9 cellular contexts compared by ENCODE assay signal in the genomic region with DNA sequence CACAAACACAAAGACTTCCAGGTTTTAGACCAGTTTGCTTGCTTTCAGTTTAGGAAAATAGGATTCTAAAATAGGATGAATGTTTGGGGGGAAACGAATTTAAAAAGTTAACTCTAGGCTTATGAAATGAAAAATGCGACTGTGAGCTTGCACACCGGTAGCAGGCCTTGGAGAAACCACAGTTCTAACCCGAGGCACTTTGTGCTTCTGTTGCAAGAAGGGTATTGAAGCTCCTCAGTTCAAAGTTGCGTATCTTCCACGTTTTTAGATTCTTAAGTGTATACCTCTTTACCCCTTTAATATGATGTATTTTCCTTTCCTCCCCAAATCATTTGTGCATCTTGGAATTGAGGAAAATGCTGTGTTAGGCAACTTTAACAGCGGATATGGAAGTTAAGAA. TPM values are rescaled to one million over a fixed set of nuclear protein-coding genes. Genes with fewer than 3 reads are reported as not detected.
A peak's percentile ranks its signal among the peaks of the same experiment; 100 is the strongest.
DNase-seq lines count a peak whose midpoint lies in the region; ATAC-seq, FAIRE-seq and TF ChIP-seq lines count a peak whose summit lies in the region.
"Had no signal": no experiment of that assay in that cellular context is flagged by ENCODE, and none has a peak within 500 bp of the region (broad histone marks: within the 10 kb centered on the region; RNA-seq: fewer than 3 reads in every experiment).

No MANE protein-coding gene starts in this region.

- RAD21 ChIA-PET in GM12878 (lab: Charles Lee; ENCODE audit: unreplicated experiment): interaction anchor here (0.5 to 7.0 kb wide), 13 partner anchors 25 to 671 kb away, joined by 3 to 51 read pairs (median 6); no protein-coding TSS in a partner anchor

- no peaks in the 10 kb centered on the region for H3K27me3 Mint-ChIP-seq in naive thymus-derived CD4-positive, alpha-beta T cell

- CTCF ChIA-PET in GM12878 (lab: Yijun Ruan, JAX): interaction anchor here (0.7 to 4.3 kb wide), 11 partner anchors 17 to 272 kb away, joined by 3 to 27 read pairs (median 3); no protein-coding TSS in a partner anchor
- CTCF ChIA-PET in naive thymus-derived CD4-positive, alpha-beta T cell (lab: Charles Lee): interaction anchor here (1.6 to 2.4 kb wide), 2 partner anchors 132 to 152 kb away, joined by 4 to 24 read pairs; no protein-coding TSS in a partner anchor

- H3K79me2 ChIP-seq in GM12878 (ENCODE audit: control insufficient read depth, insufficient read depth, low read length) (peaks cover 69% of the 10 kb centered on the region), MM.1S (ENCODE audit: low read length) (peaks cover 38% of the 10 kb centered on the region)

- H3K4me3 Mint-ChIP-seq in naive thymus-derived CD4-positive, alpha-beta T cell: peak overlapping the region; percentile 88 to 98 (median 96)

- H3K27ac Mint-ChIP-seq in naive thymus-derived CD4-positive, alpha-beta T cell: peak overlapping the region; percentile 76 to 94 (median 91)

- H3K27me3 ChIP-seq in HUES48 (ENCODE audit: control insufficient read depth, insufficient read depth, low read length): peaks cover 16% of the 10 kb centered on the region
- H3K27me3 ChIP-seq in GM12878 (replicated peaks in 1 of 2; ENCODE audit: control insufficient read depth in 2 of 2, insufficient read depth in 2 of 2, low read length in 1 of 2): no peaks in the 10 kb centered on the region
- no peaks in the 10 kb centered on the region for H3K27me3 ChIP-seq in naive thymus-derived CD4-positive, alpha-beta T cell (ENCODE audit: control insufficient read depth in 2 of 2, insufficient read depth in 2 of 2, low read length in 2 of 2)
- H3K27me3 ChIP-seq in MM.1S (replicated peaks; ENCODE audit: insufficient read depth, low read length): no peaks in the 10 kb centered on the region

- H3K9me3 Mint-ChIP-seq in naive thymus-derived CD4-positive, alpha-beta T cell: no peaks in the 10 kb centered on the region

- SMC1A ChIA-PET in GM12878 (lab: Charles Lee; ENCODE audit: uncharacterized antibody, unreplicated experiment): interaction anchor here (0.7 to 6.8 kb wide), 23 partner anchors 8 to 272 kb away, joined by 3 to 118 read pairs (median 4); no protein-coding TSS in a partner anchor

- peaks cover 9 to 79% (median 70%) of the 10 kb centered on the region in 7 donors for H3K4me1 Mint-ChIP-seq in naive thymus-derived CD4-positive, alpha-beta T cell

- ATAC-seq in GM12878 (no peak), HG03135 (IDR thresholded peaks at IDR 0.05; ENCODE audit: unreplicated experiment) (no peak)
- ATAC-seq in naive thymus-derived CD4-positive, alpha-beta T cell: no peak

- no peak for TF ChIP-seq POLR2A in GM12878 (IDR thresholded peaks at IDR 0.05; ENCODE audit: low read depth, low read length)

- in situ Hi-C loops in GM12878 (cut with MboI): no loop called here

- H3K4me3 ChIP-seq in AG09309 (ENCODE audit: control insufficient read depth, low read depth, low read length) (no peak overlapping the region; the same call in 1 of the 2 replicates), HUES48 (ENCODE audit: low read depth, low read length) (0 out of 2 replicates have a peak overlapping the region, but pooled peaks have one; percentile 14), GM12878 (peak overlapping the region; percentile 91), MM.1S (ENCODE audit: low read length) (no peak overlapping the region)
- H3K4me3 ChIP-seq in naive thymus-derived CD4-positive, alpha-beta T cell (ENCODE audit: low read length): peak overlapping the region; percentile 72

- H3K9ac ChIP-seq in HUES48 (ENCODE audit: low read depth, low read length) (no peak overlapping the region), GM12878 (ENCODE audit: control insufficient read depth, insufficient read depth, low read length) (peak overlapping the region; percentile 83), MM.1S (ENCODE audit: low read length) (no peak overlapping the region)

- H3K36me3 ChIP-seq in HUES48 (ENCODE audit: control insufficient read depth, insufficient read depth, low read length) (peaks cover 36% of the 10 kb centered on the region), GM12878 (ENCODE audit: control insufficient read depth in 2 of 2, insufficient read depth in 2 of 2, low read length in 1 of 2) (no peaks in the 10 kb centered on the region; a peak in 1 of 4 replicates), MM.1S (replicated peaks; ENCODE audit: insufficient read depth, low read length) (no peaks in the 10 kb centered on the region)
- peaks cover 0 to 2% (median 0%) of the 10 kb centered on the region in 3 experiments for H3K36me3 ChIP-seq in naive thymus-derived CD4-positive, alpha-beta T cell (ENCODE audit: control insufficient read depth in 2 of 3, insufficient read depth in 3 of 3, low read length in 3 of 3)

- H3K4me2 ChIP-seq in GM12878 (ENCODE audit: control insufficient read depth, insufficient read depth) (peak overlapping the region; percentile 35), MM.1S (ENCODE audit: low read depth, low read length) (no peak overlapping the region)

- H4K20me1 ChIP-seq in GM12878 (ENCODE audit: control insufficient read depth, insufficient read depth) (no peaks in the 10 kb centered on the region), MM.1S (ENCODE audit: insufficient read depth, low read length) (no peaks in the 10 kb centered on the region; the same call in 1 of the 2 replicates)

- H3F3A ChIP-seq in MM.1S (ENCODE audit: insufficient read depth, low read length): peaks cover 7% of the 10 kb centered on the region; the same call in 1 of the 2 replicates

- TF ChIP-seq RAD21 in GM12878 (IDR thresholded peaks at IDR 0.05; ENCODE audit: insufficient read depth, low read depth, low read length): no peak

- no peak for FAIRE-seq in GM12878 (lab: Jason Lieb, UNC)

- DNase-seq in AG09309 (ENCODE audit: low read depth): peak; percentile 7
- DNase-seq in GM12878 (ENCODE audit: low read depth, low spot score): no peak
- no peak for DNase-seq in naive thymus-derived CD4-positive, alpha-beta T cell
- no peak for DNase-seq in cerebellar cortex (ENCODE audit: low spot score)
- no peak for DNase-seq in MM.1S
- no peak for DNase-seq in GDM1 (lab: John Stamatoyannopoulos, UW)
- DNase-seq: NCI-H1417 treated with DMSO at 0.1 percent for 48 hours had no signal

- no peaks in the 10 kb centered on the region for H3K9me2 ChIP-seq in MM.1S (replicated peaks; ENCODE audit: insufficient read depth, low read length)

- no peaks in the 10 kb centered on the region for H3K9me3 ChIP-seq in HUES48 (ENCODE audit: control insufficient read depth, insufficient read depth, low read length)
- no peaks in the 10 kb centered on the region for H3K9me3 ChIP-seq in GM12878 (replicated peaks; ENCODE audit: control insufficient read depth, insufficient read depth, low read length)
- H3K9me3 ChIP-seq in naive thymus-derived CD4-positive, alpha-beta T cell (ENCODE audit: control insufficient read depth in 2 of 3, low read length in 3 of 3): no peaks in the 10 kb centered on the region
- H3K9me3 ChIP-seq in MM.1S (replicated peaks; ENCODE audit: insufficient read depth, low read length): no peaks in the 10 kb centered on the region

- TF ChIP-seq EP300 in GM12878 (IDR thresholded peaks at IDR 0.05; ENCODE audit: borderline replicate concordance in 1 of 2, control insufficient read depth in 1 of 2, low read depth in 2 of 2, low read length in 2 of 2): no peak

- H3K36me3 Mint-ChIP-seq in naive thymus-derived CD4-positive, alpha-beta T cell: peaks cover 3 to 48% (median 10%) of the 10 kb centered on the region in 5 donors

- TF ChIP-seq CTCF in AG09309 (IDR thresholded peaks at IDR 0.05; ENCODE audit: control insufficient read depth, insufficient read depth, low read depth, low read length, missing control alignments): no peak
- no peak for TF ChIP-seq CTCF in GM12878 (IDR thresholded peaks at IDR 0.05 in 2 of 3, conservative IDR thresholded peaks at IDR 0.05 in 1 of 3; ENCODE audit: control insufficient read depth in 2 of 3, extremely low read depth in 1 of 3, insufficient read depth in 1 of 3, low read depth in 3 of 3, low read length in 3 of 3)
- TF ChIP-seq CTCF in MM.1S (IDR thresholded peaks at IDR 0.05; ENCODE audit: low read length): no peak

- POLR2A ChIA-PET in GM12878 (lab: Charles Lee): interaction anchor here (0.5 to 2.5 kb wide), 9 partner anchors 10 to 273 kb away, joined by 3 to 15 read pairs (median 3); no protein-coding TSS in a partner anchor
- POLR2A ChIA-PET in naive thymus-derived CD4-positive, alpha-beta T cell (lab: Charles Lee): interaction anchor here (0.6 to 6.3 kb wide), 13 partner anchors 10 to 144 kb away, joined by 3 to 58 read pairs (median 4); no protein-coding TSS in a partner anchor

- H3K4me1 ChIP-seq in HUES48 (ENCODE audit: control insufficient read depth, insufficient read depth, low read length) (peaks cover 27% of the 10 kb centered on the region), GM12878 (ENCODE audit: control insufficient read depth, insufficient read depth, low read length) (peaks cover 13% of the 10 kb centered on the region), MM.1S (ENCODE audit: low read length) (peaks cover 6% of the 10 kb centered on the region)
- H3K4me1 ChIP-seq in naive thymus-derived CD4-positive, alpha-beta T cell (ENCODE audit: control insufficient read depth in 2 of 2, insufficient read depth in 2 of 2, low read length in 2 of 2): peaks cover 48 to 54% of the 10 kb centered on the region in 2 donors

- H2AFZ ChIP-seq in GM12878 (ENCODE audit: control insufficient read depth, low read depth, low read length) (no peak overlapping the region), MM.1S (ENCODE audit: low read length) (no peak overlapping the region)

- 52% methylated on average over 7 of the region's 7 CpGs for WGBS in GM12878 (ENCODE audit: insufficient coverage, insufficient replicate concordance, low lambda C conversion rate, missing lambda C conversion rate)

- intact Hi-C loops in GM12878 (cut with micrococcal nuclease; ENCODE audit: unreplicated experiment): loop anchor here (2.0 to 5.0 kb wide), 4 partner anchors 55 to 153 kb away; no protein-coding TSS in a partner anchor
- intact Hi-C loops in naive thymus-derived CD4-positive, alpha-beta T cell (cut with micrococcal nuclease): loop anchor here (1.0 to 5.0 kb wide), 8 partner anchors 11 to 272 kb away; no protein-coding TSS in a partner anchor

- no peak overlapping the region for H3K27ac ChIP-seq in HUES48 (ENCODE audit: low read depth, low read length)
- peak overlapping the region; percentile 54 for H3K27ac ChIP-seq in GM12878 (ENCODE audit: control insufficient read depth, insufficient read depth)
- peak overlapping the region; percentile 37 for H3K27ac ChIP-seq in naive thymus-derived CD4-positive, alpha-beta T cell (ENCODE audit: low read depth, low read length)
- H3K27ac ChIP-seq in MM.1S (ENCODE audit: low read length): no peak overlapping the region

- BruUV-seq in GM12878 (replicated peaks; lab: Mats Ljungman, UMichigan): no TSS peak

RNA-seq across cellular contexts. Expression of gene MRPS6, which starts 2.4 kb away (rescaled TPM):
- total RNA-seq in GM12878 (2013; cell fraction: nucleolus; rRNA removed): 47.5 and 49.3 TPM in 2 replicates
- total RNA-seq in GM12878 (2014; rRNA removed) (32.5 and 37.3 TPM in 2 replicates), GM12878 (2014; rRNA removed; fragmentation: Illumina TruSeq; extraction: Trizol) (39.8 and 41.0 TPM in 2 replicates), GM12878 (2021) (97.0 and 101 TPM in 2 replicates)
- 58.7 TPM for polyA plus RNA-seq in GM12878 (2011; ENCODE audit: low read depth)
- polyA plus RNA-seq in GM12878 (2011; rRNA removed) (45.1 and 61.3 TPM in 2 replicates), GM12878 (2014; fragmentation: Illumina TruSeq; extraction: Trizol) (107 TPM in 2 replicates), GM12878 (2014; fragmentation: Nextera tagmentation; extraction: Ambion mirVana) (10 to 100 TPM; 55.6 to 95.2 TPM), GM12878 (2014; rRNA removed) (61.5 and 85.5 TPM in 2 replicates), GM12878 (2016; fragmentation: Nextera tagmentation; extraction: Ambion mirVana) (100 to 1,000 TPM; 228 to 232 TPM)
- polyA plus RNA-seq in GM12878 (2011; cell fraction: cytosol; rRNA removed): 39.0 and 43.6 TPM in 2 replicates
- polyA plus RNA-seq in GM12878 (2011; cell fraction: nucleus; rRNA removed): 67.4 and 71.1 TPM in 2 replicates
- 74.7 and 85.0 TPM in 2 replicates for polyA plus RNA-seq in GM12878 (2012)
- polyA minus RNA-seq in GM12878 (2011; rRNA and poly(A)+ RNA removed): 23.5 and 29.5 TPM in 2 replicates
- 5.1 and 10.1 TPM in 2 replicates for polyA minus RNA-seq in GM12878 (2011; cell fraction: cytosol; rRNA and poly(A)+ RNA removed)
- 46.3 and 56.4 TPM in 2 replicates for polyA minus RNA-seq in GM12878 (2011; cell fraction: nucleus; rRNA and poly(A)+ RNA removed)
- total RNA-seq in naive thymus-derived CD4-positive, alpha-beta T cell: 10 to 100 TPM; 25.5 to 92.7 (median 87.9) TPM
- polyA plus RNA-seq in naive thymus-derived CD4-positive, alpha-beta T cell: 100 to 1,000 TPM; 183 to 193 TPM

RNA-seq across cellular contexts. Expression of gene SLC5A3, which starts 2.4 kb away (rescaled TPM):
- 279 and 285 TPM in 2 replicates for total RNA-seq in GM12878 (2013; cell fraction: nucleolus; rRNA removed)
- total RNA-seq in GM12878 (2014; rRNA removed) (17.5 and 22.0 TPM in 2 replicates), GM12878 (2014; rRNA removed; fragmentation: Illumina TruSeq; extraction: Trizol) (21.4 and 25.7 TPM in 2 replicates), GM12878 (2021) (20.6 and 20.9 TPM in 2 replicates)
- 3.3 TPM for polyA plus RNA-seq in GM12878 (2011; ENCODE audit: low read depth)
- polyA plus RNA-seq in GM12878 (2011; rRNA removed) (19.7 and 34.3 TPM in 2 replicates), GM12878 (2014; fragmentation: Illumina TruSeq; extraction: Trizol) (14.7 and 18.7 TPM in 2 replicates), GM12878 (2014; fragmentation: Nextera tagmentation; extraction: Ambion mirVana) (1 to 10 TPM; 3.3 to 4.7 TPM), GM12878 (2014; rRNA removed) (7.8 and 9.2 TPM in 2 replicates), GM12878 (2016; fragmentation: Nextera tagmentation; extraction: Ambion mirVana) (1 to 10 TPM; 6.9 to 8.1 TPM)
- polyA plus RNA-seq in GM12878 (2011; cell fraction: cytosol; rRNA removed): 6.1 and 9.4 TPM in 2 replicates
- polyA plus RNA-seq in GM12878 (2011; cell fraction: nucleus; rRNA removed): 19.8 and 25.4 TPM in 2 replicates
- polyA plus RNA-seq in GM12878 (2012): 6.0 and 8.3 TPM in 2 replicates
- 39.7 and 42.4 TPM in 2 replicates for polyA minus RNA-seq in GM12878 (2011; rRNA and poly(A)+ RNA removed)
- polyA minus RNA-seq in GM12878 (2011; cell fraction: cytosol; rRNA and poly(A)+ RNA removed): 12.6 and 15.2 TPM in 2 replicates
- 58.9 and 71.1 TPM in 2 replicates for polyA minus RNA-seq in GM12878 (2011; cell fraction: nucleus; rRNA and poly(A)+ RNA removed)
- total RNA-seq in naive thymus-derived CD4-positive, alpha-beta T cell: 10 to 100 TPM in 3 of 5 experiments, 1 to 10 TPM in 2; 8.8 to 45.5 (median 34.0) TPM
- 1 to 10 TPM; 1.8 to 2.1 TPM for polyA plus RNA-seq in naive thymus-derived CD4-positive, alpha-beta T cell

Comparison
In these comparisons a context has a peak if more than half of its experiments do, and no peak if none do; other contexts are left out.
1. H3K4me3 ChIP-seq: peak in HUES48 (single experiment), GM12878 (single experiment) and naive thymus-derived CD4-positive, alpha-beta T cell (single experiment); none in AG09309 (single experiment) and MM.1S (single experiment).
2. H3K27ac ChIP-seq: peak in GM12878 (single experiment) and naive thymus-derived CD4-positive, alpha-beta T cell (single experiment); none in HUES48 (single experiment) and MM.1S (single experiment).